ENCODE assay signal across 11 cellular contexts in the genomic region with DNA sequence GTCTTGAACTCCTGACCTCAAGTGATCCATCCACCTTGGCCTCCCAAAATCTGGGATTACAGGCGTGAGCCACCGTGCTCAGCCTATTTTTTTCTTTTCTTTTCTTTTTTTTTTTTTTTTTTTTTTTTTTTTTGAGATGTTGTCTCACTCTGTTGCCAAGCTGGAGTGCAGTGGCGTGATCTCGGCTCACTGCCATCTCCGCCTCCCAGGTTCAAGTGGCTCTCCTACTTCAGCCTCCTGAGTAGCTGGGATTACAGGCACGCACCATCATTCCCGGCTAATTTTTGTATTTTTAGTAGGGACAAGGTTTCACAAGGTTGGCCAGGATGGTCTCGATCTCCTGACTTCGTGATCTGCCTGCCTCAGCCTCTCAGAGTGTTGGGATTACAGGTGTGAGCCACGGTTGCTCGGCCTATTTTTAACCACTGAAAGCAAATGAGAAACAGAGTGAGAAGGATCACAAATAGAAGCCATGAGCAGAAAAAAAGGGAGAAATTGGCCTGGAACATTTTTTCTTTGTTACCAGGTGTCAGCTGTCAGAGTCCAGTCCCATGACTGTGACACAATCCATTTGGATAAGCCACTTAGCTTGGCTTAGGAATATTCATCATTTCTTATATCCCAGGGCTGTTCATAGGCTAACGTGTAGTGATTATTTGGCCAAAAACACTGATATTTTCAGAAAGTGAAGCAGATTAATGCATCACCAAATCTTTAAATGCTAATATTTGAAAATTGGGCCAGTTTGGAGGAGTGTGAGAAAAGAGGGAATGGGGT. TPM values are rescaled to one million over a fixed set of nuclear protein-coding genes. Genes with fewer than 3 reads are reported as not detected.
DNase-seq lines count a peak whose midpoint lies in the region; ATAC-seq and TF ChIP-seq lines count a peak whose summit lies in the region.
"Had no signal": no experiment of that assay in that cellular context is flagged by ENCODE, and none has a peak within 500 bp of the region (broad histone marks: within the 10 kb centered on the region; RNA-seq: fewer than 3 reads in every experiment).

No MANE protein-coding gene starts in this region.

- H3K9ac ChIP-seq in neural cell (ENCODE audit: low read length), result no peak overlapping the region

- TF ChIP-seq EP300 in gastroesophageal sphincter (IDR thresholded peaks at IDR 0.05), result no peak
- no peak for TF ChIP-seq EP300 in neural cell (conservative IDR thresholded peaks at IDR 0.05; ENCODE audit: poor library complexity, severe bottlenecking)

- CTCF ChIA-PET in GM10248 (lab: Yijun Ruan, JAX), result interaction anchor here (0.9 to 18.5 kb wide), 15 partner anchors 8 to 742 kb away, joined by 3 to 356 read pairs (median 4); a partner anchor contains a TSS

- TF ChIP-seq RAD21 in neural cell (conservative IDR thresholded peaks at IDR 0.05), result no peak

- H4K20me1 ChIP-seq in neural cell (ENCODE audit: insufficient read depth), result no peaks in the 10 kb centered on the region

- POLR2A ChIA-PET in GM10248 (lab: Yijun Ruan, JAX), result interaction anchor here (2.5 kb wide), 1 partner anchor 9 kb away, joined by 17 read pairs; a partner anchor contains a TSS

- H3K79me2 ChIP-seq in neural cell (replicated peaks; ENCODE audit: insufficient read depth, low read length), result no peaks in the 10 kb centered on the region

- peak; percentile 24 for DNase-seq in DMS79 treated with DMSO at 0.1 percent for 48 hours (lab: John Stamatoyannopoulos, UW)
- no peak for DNase-seq in DMS79 (lab: John Stamatoyannopoulos, UW)
- DNase-seq in NCI-H774 (lab: John Stamatoyannopoulos, UW), result peak; percentile 16
- DNase-seq in activated effector memory CD4-positive, alpha-beta T cell treated with Interleukin-2 at 50 U/mL for 16 hours, result no peak
- no peak for DNase-seq in D341Med (ENCODE audit: low spot score)
- no peak for DNase-seq in GM10248 (ENCODE audit: extremely low spot score)

- no peaks in the 10 kb centered on the region for H3K27me3 ChIP-seq in gastroesophageal sphincter
- H3K27me3 ChIP-seq in neural cell (ENCODE audit: insufficient read depth, low read depth, low read length), result no peaks in the 10 kb centered on the region

- WGBS in gastroesophageal sphincter (ENCODE audit: low coverage in 1 of 2), 2 donors, result 71 to 73% methylated on average over 3 to 12 of the region's 12 CpGs

- H3K36me3 ChIP-seq in gastroesophageal sphincter (no peaks in the 10 kb centered on the region), neural cell (ENCODE audit: insufficient read depth, low read length) (no peaks in the 10 kb centered on the region)

- TF ChIP-seq POLR2A in gastroesophageal sphincter (IDR thresholded peaks at IDR 0.05), result no peak

- H3K27ac ChIP-seq in gastroesophageal sphincter, result peak overlapping the region in 3 of 4 donors; percentile 38 to 71 (median 43)
- H3K27ac ChIP-seq in neural cell (ENCODE audit: low read length), result no peak overlapping the region
- H3K27ac ChIP-seq: 22Rv1 had no signal

- no peak overlapping the region for H3K4me2 ChIP-seq in neural cell (ENCODE audit: low read length)

- peaks cover 0 to 41% (median 0%) of the 10 kb centered on the region in 3 donors for H3K4me1 ChIP-seq in gastroesophageal sphincter

- no peak overlapping the region for H3K4me3 ChIP-seq in gastroesophageal sphincter
- H3K4me3 ChIP-seq in neural cell (ENCODE audit: low read length), result no peak overlapping the region
- H3K4me3 ChIP-seq: coronary artery had no signal

- no peaks in the 10 kb centered on the region for H3F3A ChIP-seq in neural cell (ENCODE audit: insufficient read depth, low read length, poor library complexity, severe bottlenecking)

- H2AFZ ChIP-seq in neural cell (ENCODE audit: low read depth, low read length), result peak overlapping the region; percentile 15

- TF ChIP-seq CTCF in gastroesophageal sphincter (IDR thresholded peaks at IDR 0.05) (no peak), neural cell (IDR thresholded peaks at IDR 0.05; ENCODE audit: poor library complexity, severe bottlenecking) (no peak), GM10248 (IDR thresholded peaks at IDR 0.05; ENCODE audit: control extremely low read depth, extremely low read depth, low read depth, missing control alignments) (no peak)

- peak; percentile 52 for ATAC-seq in gastroesophageal sphincter
- ATAC-seq: activated naive CD8-positive, alpha-beta T cell treated with anti-CD3 and anti-CD28 coated beads, Interleukin-2, amount 50 U/mL, for 24 hours had no signal

- H3K9me3 ChIP-seq in gastroesophageal sphincter, result no peaks in the 10 kb centered on the region
- no peaks in the 10 kb centered on the region for H3K9me3 ChIP-seq in neural cell (ENCODE audit: low read length)

- no peaks in the 10 kb centered on the region for H3K9me2 ChIP-seq in neural cell (ENCODE audit: insufficient read depth, low read length)

TF ChIP-seq in neural cell, 6 proteins besides CTCF, POLR2A, EP300 and RAD21:
- TF ChIP-seq EZH2 (IDR thresholded peaks at IDR 0.05; ENCODE audit: borderline replicate concordance, insufficient read depth, low read length, poor library complexity, severe bottlenecking) (no peak), SMC3 (conservative IDR thresholded peaks at IDR 0.05; ENCODE audit: poor library complexity) (no peak), MXI1 (conservative IDR thresholded peaks at IDR 0.05; ENCODE audit: poor library complexity, severe bottlenecking) (no peak), POLR2AphosphoS5 (IDR thresholded peaks at IDR 0.05) (no peak), TAF1 (IDR thresholded peaks at IDR 0.05; ENCODE audit: low read depth) (no peak)
- TF ChIP-seq, protein P1, sequence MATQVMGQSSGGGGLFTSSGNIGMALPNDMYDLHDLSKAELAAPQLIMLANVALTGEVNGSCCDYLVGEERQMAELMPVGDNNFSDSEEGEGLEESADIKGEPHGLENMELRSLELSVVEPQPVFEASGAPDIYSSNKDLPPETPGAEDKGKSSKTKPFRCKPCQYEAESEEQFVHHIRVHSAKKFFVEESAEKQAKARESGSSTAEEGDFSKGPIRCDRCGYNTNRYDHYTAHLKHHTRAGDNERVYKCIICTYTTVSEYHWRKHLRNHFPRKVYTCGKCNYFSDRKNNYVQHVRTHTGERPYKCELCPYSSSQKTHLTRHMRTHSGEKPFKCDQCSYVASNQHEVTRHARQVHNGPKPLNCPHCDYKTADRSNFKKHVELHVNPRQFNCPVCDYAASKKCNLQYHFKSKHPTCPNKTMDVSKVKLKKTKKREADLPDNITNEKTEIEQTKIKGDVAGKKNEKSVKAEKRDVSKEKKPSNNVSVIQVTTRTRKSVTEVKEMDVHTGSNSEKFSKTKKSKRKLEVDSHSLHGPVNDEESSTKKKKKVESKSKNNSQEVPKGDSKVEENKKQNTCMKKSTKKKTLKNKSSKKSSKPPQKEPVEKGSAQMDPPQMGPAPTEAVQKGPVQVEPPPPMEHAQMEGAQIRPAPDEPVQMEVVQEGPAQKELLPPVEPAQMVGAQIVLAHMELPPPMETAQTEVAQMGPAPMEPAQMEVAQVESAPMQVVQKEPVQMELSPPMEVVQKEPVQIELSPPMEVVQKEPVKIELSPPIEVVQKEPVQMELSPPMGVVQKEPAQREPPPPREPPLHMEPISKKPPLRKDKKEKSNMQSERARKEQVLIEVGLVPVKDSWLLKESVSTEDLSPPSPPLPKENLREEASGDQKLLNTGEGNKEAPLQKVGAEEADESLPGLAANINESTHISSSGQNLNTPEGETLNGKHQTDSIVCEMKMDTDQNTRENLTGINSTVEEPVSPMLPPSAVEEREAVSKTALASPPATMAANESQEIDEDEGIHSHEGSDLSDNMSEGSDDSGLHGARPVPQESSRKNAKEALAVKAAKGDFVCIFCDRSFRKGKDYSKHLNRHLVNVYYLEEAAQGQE (IDR thresholded peaks at IDR 0.05; ENCODE audit: borderline replicate concordance), result no peak
TF ChIP-seq in neural cell: peak in this region for 0.

RNA-seq across cellular contexts. Expression of a gene that starts 7.9 kb away (rescaled TPM):
- total RNA-seq in gastroesophageal sphincter, result 100 to 1,000 TPM; 285 to 493 (median 341) TPM
- 38.4 and 48.8 TPM in 2 replicates for polyA plus RNA-seq in neural cell
- polyA minus RNA-seq in neural cell, result 59.2 and 72.8 TPM in 2 replicates

Comparison
In these comparisons a context has a peak if more than half of its experiments do, and no peak if none do; other contexts are left out.
1. DNase-seq: peak in DMS79 treated with DMSO at 0.1 percent for 48 hours (single experiment) and NCI-H774 (single experiment); none in DMS79 (single experiment), activated effector memory CD4-positive, alpha-beta T cell treated with Interleukin-2 at 50 U/mL for 16 hours (single experiment), D341Med (single experiment) and GM10248 (single experiment).